In genomic region chr12:12456637-12457036, GRCh38 we compare ENCODE assay signal across 1 cellular context.
TF ChIP-seq lines count a peak whose summit lies in the region.

No MANE protein-coding gene starts in this region.

TF ChIP-seq in H1, 55 proteins besides CTCF, POLR2A, EP300 and RAD21 (continued from another document):
- no peak for TF ChIP-seq JUND (IDR thresholded peaks at IDR 0.05; ENCODE audit: low read length)
- no peak for TF ChIP-seq BRCA1 (IDR thresholded peaks at IDR 0.05; ENCODE audit: low read depth, low read length)
- no peak for TF ChIP-seq BACH1 (IDR thresholded peaks at IDR 0.05; ENCODE audit: low read length)
- no peak for TF ChIP-seq CBX8 (IDR thresholded peaks at IDR 0.05; ENCODE audit: borderline replicate concordance, low read depth, low read length)
- TF ChIP-seq ASH2L (IDR thresholded peaks at IDR 0.05; ENCODE audit: low read length) = no peak
- no peak for TF ChIP-seq SRF (IDR thresholded peaks at IDR 0.05; ENCODE audit: low read depth, low read length)
- no peak for TF ChIP-seq SIX5 (IDR thresholded peaks at IDR 0.05; ENCODE audit: low read depth, low read length)
- TF ChIP-seq MAFK (IDR thresholded peaks at IDR 0.05; ENCODE audit: low read depth, low read length) = no peak
- no peak for TF ChIP-seq TAF7 (optimal IDR thresholded peaks at IDR 0.05; ENCODE audit: borderline replicate concordance, low read depth, low read length)
